ENCODE assay signal across 10 cellular contexts in the genomic region with DNA sequence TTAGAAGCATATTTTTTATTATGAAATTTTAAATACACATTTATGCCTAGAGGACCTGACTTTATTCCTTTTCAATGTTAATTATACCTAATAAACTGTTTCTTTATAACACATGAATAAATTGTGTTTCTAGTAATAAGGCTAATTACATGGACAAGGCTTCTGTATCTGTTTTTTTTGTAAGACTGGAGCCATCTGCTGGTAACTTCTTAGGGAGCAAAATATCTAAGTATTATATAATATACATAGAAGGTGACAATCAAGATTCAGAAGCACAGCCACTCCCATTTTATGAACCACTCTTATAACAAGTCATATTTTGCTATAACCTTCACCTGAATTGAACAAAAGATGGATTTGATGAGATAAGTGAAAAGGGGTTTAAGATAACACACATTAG.
A peak's percentile ranks its signal among the peaks of the same experiment; 100 is the strongest.
DNase-seq lines count a peak whose midpoint lies in the region; ATAC-seq and TF ChIP-seq lines count a peak whose summit lies in the region.
"Had no signal": no experiment of that assay in that cellular context is flagged by ENCODE, and none has a peak within 500 bp of the region (broad histone marks: within the 10 kb centered on the region; RNA-seq: fewer than 3 reads in every experiment).

No MANE protein-coding gene starts in this region.

- H2BK120ac ChIP-seq in IMR-90 (ENCODE audit: low read depth, low read length), result no peak overlapping the region

- in situ Hi-C loops in IMR-90 (cut with MboI; ENCODE audit: low sequenced_read_pairs) (no loop called here), SK-MEL-5 (cut with HindIII; ENCODE audit: low pct_unique_long_range_greater_than_20kb, low sequenced_read_pairs) (no loop called here)

- H3K4me1 ChIP-seq in IMR-90 (ENCODE audit: control insufficient read depth, insufficient read depth, low read length), result no peaks in the 10 kb centered on the region
- H3K4me1 ChIP-seq in hepatocyte (ENCODE audit: insufficient read depth), result no peaks in the 10 kb centered on the region
- H3K4me1 ChIP-seq: SJSA1 had no signal

- TF ChIP-seq RAD21 in IMR-90 (IDR thresholded peaks at IDR 0.05; ENCODE audit: low read length), result no peak

- CTCF ChIA-PET in IMR-90 (lab: Yijun Ruan, JAX), result no interaction called here

- no peak for TF ChIP-seq POLR2A in IMR-90 (IDR thresholded peaks at IDR 0.05; ENCODE audit: low read depth, low read length)

- no peak overlapping the region for H4K91ac ChIP-seq in IMR-90 (ENCODE audit: insufficient read depth, low read depth, low read length)

- no peak overlapping the region for H2BK15ac ChIP-seq in IMR-90 (ENCODE audit: low read depth, low read length)

- no peak overlapping the region for H2AK9ac ChIP-seq in IMR-90 (replicated peaks; ENCODE audit: low read depth, low read length, poor library complexity)

- ATAC-seq in IMR-90 (ENCODE audit: low read depth), result no peak
- no peak for ATAC-seq in GM21447 (IDR thresholded peaks at IDR 0.05; ENCODE audit: unreplicated experiment)
- ATAC-seq in GM19035 (IDR thresholded peaks at IDR 0.05; ENCODE audit: unreplicated experiment), result no peak
- no peak for ATAC-seq in HG02973 (IDR thresholded peaks at IDR 0.05; ENCODE audit: unreplicated experiment)

- no peak overlapping the region for H3K4ac ChIP-seq in IMR-90 (ENCODE audit: low read depth, low read length)

- BruUV-seq in IMR-90 (replicated peaks; lab: Mats Ljungman, UMichigan), result no TSS peak

- H3K36me3 ChIP-seq in IMR-90 (ENCODE audit: control insufficient read depth, insufficient read depth, low read length) (no peaks in the 10 kb centered on the region), hepatocyte (replicated peaks; ENCODE audit: insufficient read depth, low read depth) (no peaks in the 10 kb centered on the region)
- H3K36me3 ChIP-seq: SJSA1 had no signal

- H3K9me2 ChIP-seq in hepatocyte (replicated peaks; ENCODE audit: insufficient read depth), result no peaks in the 10 kb centered on the region

- no peak overlapping the region for H4K8ac ChIP-seq in IMR-90 (ENCODE audit: low read depth in 2 of 2, low read length in 2 of 2)

- H2AK5ac ChIP-seq in IMR-90 (ENCODE audit: low read depth, low read length), result no peak overlapping the region

- no peak overlapping the region for H3K18ac ChIP-seq in IMR-90 (ENCODE audit: low read depth, low read length)

- intact Hi-C loops in IMR-90 (cut with micrococcal nuclease), result no loop called here

- no peak overlapping the region for H3K23ac ChIP-seq in IMR-90 (ENCODE audit: low read depth, low read length)

- H3K27me3 ChIP-seq in IMR-90 (ENCODE audit: control insufficient read depth, insufficient read depth, low read length) (no peaks in the 10 kb centered on the region), hepatocyte (no peaks in the 10 kb centered on the region)
- H3K27me3 ChIP-seq: SJSA1 had no signal

- H4K20me1 ChIP-seq in IMR-90 (ENCODE audit: insufficient read depth, low read length) (no peaks in the 10 kb centered on the region), hepatocyte (ENCODE audit: insufficient read depth, poor library complexity, severe bottlenecking) (no peaks in the 10 kb centered on the region)

- H3K14ac ChIP-seq in IMR-90 (replicated peaks; ENCODE audit: low read depth, low read length), result no peak overlapping the region

- no peak overlapping the region for H4K5ac ChIP-seq in IMR-90 (ENCODE audit: low read depth, low read length)

- TF ChIP-seq CTCF in IMR-90 (conservative IDR thresholded peaks at IDR 0.05; ENCODE audit: low read depth, low read length) (no peak), hepatocyte (IDR thresholded peaks at IDR 0.05; ENCODE audit: poor library complexity) (peak; percentile 29)

- H3K4me2 ChIP-seq in IMR-90 (ENCODE audit: low read depth, low read length) (no peak overlapping the region), hepatocyte (no peak overlapping the region)

- H2AFZ ChIP-seq in IMR-90 (replicated peaks; ENCODE audit: low read length, poor library complexity) (no peak overlapping the region), hepatocyte (no peak overlapping the region)

- no peak overlapping the region for H3K9ac ChIP-seq in IMR-90 (ENCODE audit: low read depth, low read length)

- no peaks in the 10 kb centered on the region for H3K79me2 ChIP-seq in hepatocyte

- no peak overlapping the region for H2BK20ac ChIP-seq in IMR-90 (ENCODE audit: low read depth, low read length)

- no peak overlapping the region for H3K56ac ChIP-seq in IMR-90 (ENCODE audit: extremely low read depth, insufficient read depth, low read length)

- no peaks in the 10 kb centered on the region for H3K79me1 ChIP-seq in IMR-90 (ENCODE audit: low read depth in 1 of 2, low read length in 2 of 2)

- POLR2A ChIA-PET in IMR-90 (lab: Charles Lee; ENCODE audit: unreplicated experiment), result no interaction called here

- H3K27ac ChIP-seq in IMR-90 (ENCODE audit: insufficient read depth, low read length) (no peak overlapping the region), hepatocyte (no peak overlapping the region)
- H3K27ac ChIP-seq: SJSA1 had no signal

- H3K9me3 ChIP-seq in IMR-90 (ENCODE audit: control insufficient read depth, insufficient read depth, low read length) (no peaks in the 10 kb centered on the region), hepatocyte (ENCODE audit: low read depth) (no peaks in the 10 kb centered on the region)
- H3K9me3 ChIP-seq: SJSA1 had no signal

- no peaks in the 10 kb centered on the region; the same call in 1 of the 2 replicates for H3K9me1 ChIP-seq in IMR-90 (ENCODE audit: insufficient read depth, low read length)

- H3K4me3 ChIP-seq in IMR-90 (ENCODE audit: insufficient read depth, low read depth, low read length), result no peak overlapping the region
- H3K4me3 ChIP-seq in hepatocyte, result no peak overlapping the region
- H3K4me3 ChIP-seq: SJSA1 had no signal

- DNase-seq in DMS114 treated with DMSO at 0.1 percent for 48 hours (lab: John Stamatoyannopoulos, UW; ENCODE audit: unreplicated experiment) (peak; percentile 42), IMR-90 (peak; percentile 1), SK-MEL-5 (ENCODE audit: low read depth, low spot score) (peak; percentile 54), hepatocyte (ENCODE audit: low spot score) (no peak), ecto neural progenitor cell (ENCODE audit: low spot score) (no peak)
- DNase-seq: activated naive CD4-positive, alpha-beta T cell treated with Interleukin-2 at 50 U/mL for 16 hours had no signal

- dilution Hi-C loops in IMR-90 (cut with HindIII; ENCODE audit: low sequenced_read_pairs, unreplicated experiment), result no loop called here

- H2BK5ac ChIP-seq in IMR-90 (ENCODE audit: low read depth, low read length, poor library complexity, severe bottlenecking), result no peak overlapping the region

TF ChIP-seq in IMR-90, 13 proteins besides CTCF, POLR2A, EP300 and RAD21:
- TF ChIP-seq CEBPB (IDR thresholded peaks at IDR 0.05; ENCODE audit: low read depth, low read length) (no peak), MXI1 (IDR thresholded peaks at IDR 0.05; ENCODE audit: borderline replicate concordance, low read depth, low read length) (no peak)
TF ChIP-seq in IMR-90: peak in this region for 0.

Comparison
In these comparisons a context has a peak if more than half of its experiments do, and no peak if none do; other contexts are left out.
1. DNase-seq: peak in DMS114 treated with DMSO at 0.1 percent for 48 hours (single experiment), IMR-90 (single experiment) and SK-MEL-5 (single experiment); none in hepatocyte (single experiment) and ecto neural progenitor cell (single experiment).